ENCODE assay signal across 1 cellular context in genomic region chr12:121399391-121400331, GRCh38.
TF ChIP-seq lines count a peak whose summit lies in the region.

A gene with protein sequence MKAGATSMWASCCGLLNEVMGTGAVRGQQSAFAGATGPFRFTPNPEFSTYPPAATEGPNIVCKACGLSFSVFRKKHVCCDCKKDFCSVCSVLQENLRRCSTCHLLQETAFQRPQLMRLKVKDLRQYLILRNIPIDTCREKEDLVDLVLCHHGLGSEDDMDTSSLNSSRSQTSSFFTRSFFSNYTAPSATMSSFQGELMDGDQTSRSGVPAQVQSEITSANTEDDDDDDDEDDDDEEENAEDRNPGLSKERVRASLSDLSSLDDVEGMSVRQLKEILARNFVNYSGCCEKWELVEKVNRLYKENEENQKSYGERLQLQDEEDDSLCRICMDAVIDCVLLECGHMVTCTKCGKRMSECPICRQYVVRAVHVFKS (plus strand): TSS chr12:121400118. CDS start chr12:121400213, 95 bp downstream.

TF ChIP-seq in HepG2, 621 proteins besides CTCF, POLR2A, EP300 and RAD21 (continued from another document and continues in another):
- TF ChIP-seq, protein P1, sequence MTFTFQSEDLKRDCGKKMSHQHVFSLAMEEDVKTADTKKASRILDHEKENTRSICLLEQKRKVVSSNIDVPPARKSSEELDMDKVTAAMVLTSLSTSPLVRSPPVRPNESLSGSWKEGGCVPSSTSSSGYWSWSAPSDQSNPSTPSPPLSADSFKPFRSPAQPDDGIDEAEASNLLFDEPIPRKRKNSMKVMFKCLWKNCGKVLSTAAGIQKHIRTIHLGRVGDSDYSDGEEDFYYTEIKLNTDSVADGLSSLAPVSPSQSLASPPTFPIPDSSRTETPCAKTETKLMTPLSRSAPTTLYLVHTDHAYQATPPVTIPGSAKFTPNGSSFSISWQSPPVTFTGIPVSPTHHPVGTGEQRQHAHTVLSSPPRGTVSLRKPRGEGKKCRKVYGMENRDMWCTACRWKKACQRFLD (CRISPR knock-in tag; IDR thresholded peaks at IDR 0.05; ENCODE audit: borderline replicate concordance) = no peak
- 0 out of 2 replicates have a peak, but pooled peaks have one; percentile 24 for TF ChIP-seq SP140L (CRISPR knock-in tag; IDR thresholded peaks at IDR 0.05; ENCODE audit: borderline replicate concordance)
- TF ChIP-seq, protein P2, sequence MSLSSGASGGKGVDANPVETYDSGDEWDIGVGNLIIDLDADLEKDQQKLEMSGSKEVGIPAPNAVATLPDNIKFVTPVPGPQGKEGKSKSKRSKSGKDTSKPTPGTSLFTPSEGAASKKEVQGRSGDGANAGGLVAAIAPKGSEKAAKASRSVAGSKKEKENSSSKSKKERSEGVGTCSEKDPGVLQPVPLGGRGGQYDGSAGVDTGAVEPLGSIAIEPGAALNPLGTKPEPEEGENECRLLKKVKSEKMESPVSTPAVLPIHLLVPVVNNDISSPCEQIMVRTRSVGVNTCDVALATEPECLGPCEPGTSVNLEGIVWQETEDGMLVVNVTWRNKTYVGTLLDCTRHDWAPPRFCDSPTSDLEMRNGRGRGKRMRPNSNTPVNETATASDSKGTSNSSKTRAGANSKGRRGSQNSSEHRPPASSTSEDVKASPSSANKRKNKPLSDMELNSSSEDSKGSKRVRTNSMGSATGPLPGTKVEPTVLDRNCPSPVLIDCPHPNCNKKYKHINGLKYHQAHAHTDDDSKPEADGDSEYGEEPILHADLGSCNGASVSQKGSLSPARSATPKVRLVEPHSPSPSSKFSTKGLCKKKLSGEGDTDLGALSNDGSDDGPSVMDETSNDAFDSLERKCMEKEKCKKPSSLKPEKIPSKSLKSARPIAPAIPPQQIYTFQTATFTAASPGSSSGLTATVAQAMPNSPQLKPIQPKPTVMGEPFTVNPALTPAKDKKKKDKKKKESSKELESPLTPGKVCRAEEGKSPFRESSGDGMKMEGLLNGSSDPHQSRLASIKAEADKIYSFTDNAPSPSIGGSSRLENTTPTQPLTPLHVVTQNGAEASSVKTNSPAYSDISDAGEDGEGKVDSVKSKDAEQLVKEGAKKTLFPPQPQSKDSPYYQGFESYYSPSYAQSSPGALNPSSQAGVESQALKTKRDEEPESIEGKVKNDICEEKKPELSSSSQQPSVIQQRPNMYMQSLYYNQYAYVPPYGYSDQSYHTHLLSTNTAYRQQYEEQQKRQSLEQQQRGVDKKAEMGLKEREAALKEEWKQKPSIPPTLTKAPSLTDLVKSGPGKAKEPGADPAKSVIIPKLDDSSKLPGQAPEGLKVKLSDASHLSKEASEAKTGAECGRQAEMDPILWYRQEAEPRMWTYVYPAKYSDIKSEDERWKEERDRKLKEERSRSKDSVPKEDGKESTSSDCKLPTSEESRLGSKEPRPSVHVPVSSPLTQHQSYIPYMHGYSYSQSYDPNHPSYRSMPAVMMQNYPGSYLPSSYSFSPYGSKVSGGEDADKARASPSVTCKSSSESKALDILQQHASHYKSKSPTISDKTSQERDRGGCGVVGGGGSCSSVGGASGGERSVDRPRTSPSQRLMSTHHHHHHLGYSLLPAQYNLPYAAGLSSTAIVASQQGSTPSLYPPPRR (CRISPR knock-in tag; IDR thresholded peaks at IDR 0.05; ENCODE audit: borderline replicate concordance) = no peak
- peak; percentile 17; the same call in 1 of the 2 replicates for TF ChIP-seq ZNF274 (CRISPR knock-in tag; IDR thresholded peaks at IDR 0.05)
- TF ChIP-seq TP53 (CRISPR knock-in tag; conservative IDR thresholded peaks at IDR 0.05) = no peak; the same call in 1 of the 2 replicates
- TF ChIP-seq MAF1 (CRISPR knock-in tag; IDR thresholded peaks at IDR 0.05; ENCODE audit: borderline replicate concordance) = no peak; the same call in 1 of the 2 replicates
- TF ChIP-seq ARNTL (CRISPR knock-in tag; IDR thresholded peaks at IDR 0.05) = no peak
- TF ChIP-seq REL (CRISPR knock-in tag; conservative IDR thresholded peaks at IDR 0.05) = peak; percentile 63; the same call in 1 of the 2 replicates
- no peak for TF ChIP-seq NBN (conservative IDR thresholded peaks at IDR 0.05)
- no peak for TF ChIP-seq ZNF878 (CRISPR knock-in tag; IDR thresholded peaks at IDR 0.05)
- no peak for TF ChIP-seq SRSF4 (IDR thresholded peaks at IDR 0.05; ENCODE audit: low read depth, low read length, poor library complexity, severe bottlenecking)
- TF ChIP-seq ZNF3 (CRISPR knock-in tag; IDR thresholded peaks at IDR 0.05) = no peak
- no peak for TF ChIP-seq HOMEZ (CRISPR knock-in tag; IDR thresholded peaks at IDR 0.05; ENCODE audit: low read depth)
- peak; percentile 64 for TF ChIP-seq GATAD2A (CRISPR knock-in tag; IDR thresholded peaks at IDR 0.05)
- TF ChIP-seq NAIF1 (CRISPR knock-in tag; IDR thresholded peaks at IDR 0.05; ENCODE audit: borderline replicate concordance) = peak; percentile 86
- TF ChIP-seq ZNF142 (CRISPR knock-in tag; IDR thresholded peaks at IDR 0.05) = no peak
- TF ChIP-seq ZNF550 (CRISPR knock-in tag; IDR thresholded peaks at IDR 0.05; ENCODE audit: borderline replicate concordance) = no peak
- no peak for TF ChIP-seq SMAD3 (CRISPR knock-in tag; IDR thresholded peaks at IDR 0.05)
- TF ChIP-seq PPARG (CRISPR knock-in tag; conservative IDR thresholded peaks at IDR 0.05) = no peak
- no peak for TF ChIP-seq AHDC1 (CRISPR knock-in tag; IDR thresholded peaks at IDR 0.05; ENCODE audit: borderline replicate concordance)
- TF ChIP-seq BHLHE40 (IDR thresholded peaks at IDR 0.05; ENCODE audit: low read length) = peak; percentile 67; the same call in 1 of the 2 replicates
- peak; percentile 27; the same call in 1 of the 2 replicates for TF ChIP-seq TFE3 (CRISPR knock-in tag; IDR thresholded peaks at IDR 0.05)
- no peak; the same call in 1 of the 2 replicates for TF ChIP-seq MIER2 (CRISPR knock-in tag; IDR thresholded peaks at IDR 0.05)
- peak; percentile 55 for TF ChIP-seq SPEN (CRISPR knock-in tag; IDR thresholded peaks at IDR 0.05; ENCODE audit: low read depth)
- TF ChIP-seq HES4 (CRISPR knock-in tag; IDR thresholded peaks at IDR 0.05; ENCODE audit: borderline replicate concordance) = no peak
- no peak; the same call in 1 of the 2 replicates for TF ChIP-seq ZNF556 (CRISPR knock-in tag; IDR thresholded peaks at IDR 0.05; ENCODE audit: borderline replicate concordance)
- no peak for TF ChIP-seq SKI (IDR thresholded peaks at IDR 0.05; ENCODE audit: partially characterized antibody)
- no peak for TF ChIP-seq U2AF2 (IDR thresholded peaks at IDR 0.05; ENCODE audit: low read depth, low read length)
- no peak for TF ChIP-seq RORA (CRISPR knock-in tag; IDR thresholded peaks at IDR 0.05)
- TF ChIP-seq EHMT2 (IDR thresholded peaks at IDR 0.05; ENCODE audit: borderline replicate concordance, low read depth, low read length) = no peak
- TF ChIP-seq NFYB (CRISPR knock-in tag; IDR thresholded peaks at IDR 0.05) = peak; percentile 95
- TF ChIP-seq ZIK1 (CRISPR knock-in tag; IDR thresholded peaks at IDR 0.05; ENCODE audit: borderline replicate concordance, low read depth) = no peak; the same call in 1 of the 2 replicates
